9 cellular contexts compared by ENCODE assay signal in genomic region chr5:139268364-139269202, GRCh38. TPM values are rescaled to one million over a fixed set of nuclear protein-coding genes. Genes with fewer than 3 reads are reported as not detected.
DNase-seq lines count a peak whose midpoint lies in the region; ATAC-seq and TF ChIP-seq lines count a peak whose summit lies in the region.
"Had no signal": no experiment of that assay in that cellular context is flagged by ENCODE, and none has a peak within 500 bp of the region (broad histone marks: within the 10 kb centered on the region; RNA-seq: fewer than 3 reads in every experiment).

No MANE protein-coding gene starts in this region.

- H3K4me3 ChIP-seq in fibroblast of pulmonary artery (replicated peaks; ENCODE audit: low read depth, low read length) (no peak overlapping the region), sigmoid colon (no peak overlapping the region)

- 74 to 80% methylated on average over 5 of the region's 5 CpGs for WGBS in sigmoid colon, 2 donors

- H3K36me3 ChIP-seq in sigmoid colon = no peaks in the 10 kb centered on the region

- intact Hi-C loops in sigmoid colon (cut with DNase I) = loop anchor here (10.0 kb wide), 1 partner anchor 314 kb away; no protein-coding TSS in a partner anchor

- no peaks in the 10 kb centered on the region for H3K27me3 ChIP-seq in sigmoid colon

- H3K9me3 ChIP-seq in sigmoid colon = no peaks in the 10 kb centered on the region

- peaks cover 0 to 37% (median 30%) of the 10 kb centered on the region in 4 donors for H3K4me1 ChIP-seq in sigmoid colon

- no peak for TF ChIP-seq POLR2A in sigmoid colon (IDR thresholded peaks at IDR 0.05)

- peak; percentile 22 for TF ChIP-seq CTCF in fibroblast of pulmonary artery (IDR thresholded peaks at IDR 0.05; ENCODE audit: low read length, missing control alignments)
- TF ChIP-seq CTCF in sigmoid colon (IDR thresholded peaks at IDR 0.05) = no peak

- peak overlapping the region; percentile 45 to 61 (median 52) for H3K27ac ChIP-seq in sigmoid colon

- DNase-seq in NCI-H2227 (lab: John Stamatoyannopoulos, UW; ENCODE audit: unreplicated experiment) (peak; percentile 9), NCI-H2227 treated with DMSO at 0.1 percent for 48 hours (lab: John Stamatoyannopoulos, UW) (no peak), NOMO-1 treated with DMSO at 0.1 percent for 48 hours (lab: John Stamatoyannopoulos, UW; ENCODE audit: unreplicated experiment) (peak; percentile 27), fibroblast of pulmonary artery (ENCODE audit: low read depth) (peak; percentile 31), sigmoid colon (no peak), HPDE6-E6E7 (ENCODE audit: extremely low spot score) (no peak), NCI-H1048 (lab: John Stamatoyannopoulos, UW) (no peak)
- DNase-seq: stimulated activated CD8-positive, alpha-beta memory T cell treated with anti-CD3 and anti-CD28 coated beads, Interleukin-4, amount 100 ng/mL, for 48 hours had no signal

- no peak for ATAC-seq in HG03159 (IDR thresholded peaks at IDR 0.05; ENCODE audit: unreplicated experiment)

- TF ChIP-seq EP300 in sigmoid colon (IDR thresholded peaks at IDR 0.05) = no peak

RNA-seq across cellular contexts. Expression of gene MATR3, which starts 25.0 kb away (rescaled TPM):
- total RNA-seq in sigmoid colon = 100 to 1,000 TPM; 194 to 272 (median 228) TPM
- 100 to 1,000 TPM in 1 of 3 donors, 10 to 100 TPM in 2; 60.8 to 114 (median 66.1) TPM for polyA plus RNA-seq in sigmoid colon

Comparison
In these comparisons a context has a peak if more than half of its experiments do, and no peak if none do; other contexts are left out.
1. DNase-seq: peak in NCI-H2227 (single experiment), NOMO-1 treated with DMSO at 0.1 percent for 48 hours (single experiment) and fibroblast of pulmonary artery (single experiment); none in NCI-H2227 treated with DMSO at 0.1 percent for 48 hours (single experiment), sigmoid colon (single experiment), HPDE6-E6E7 (single experiment) and NCI-H1048 (single experiment).